In the genomic region with DNA sequence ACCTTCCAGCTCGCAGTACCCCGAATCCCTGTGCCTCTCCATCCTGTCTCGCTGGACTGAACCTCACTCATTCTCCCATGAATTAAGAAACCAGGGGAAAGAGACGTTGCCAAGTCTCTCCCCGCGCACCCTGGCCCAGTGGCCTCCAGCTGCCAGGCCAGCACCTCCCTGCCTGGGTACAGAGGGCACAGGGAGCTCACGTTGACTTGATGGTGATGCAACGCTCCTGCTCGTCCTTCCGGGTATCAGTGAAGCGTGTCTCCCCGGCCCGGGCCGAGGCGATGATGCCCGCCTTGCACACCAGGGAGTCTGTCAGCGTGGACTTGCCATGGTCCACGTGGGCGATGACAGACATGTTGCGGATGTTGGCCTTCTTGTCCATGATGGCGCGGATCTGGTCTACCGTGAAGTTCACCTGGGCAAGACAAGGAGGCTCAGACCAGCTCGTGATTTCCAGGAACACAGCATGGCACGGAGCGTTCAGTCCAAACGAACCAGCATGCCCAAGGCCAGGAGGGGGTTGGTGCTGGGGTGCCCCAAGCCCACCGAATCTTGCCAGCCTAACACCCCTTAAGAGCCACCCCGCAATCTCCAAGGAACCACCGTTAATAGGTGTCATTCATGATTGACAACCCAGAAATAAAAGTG, we compare ENCODE assay signal across 1 cellular context.
TF ChIP-seq lines count a peak whose summit lies in the region.

No MANE protein-coding gene starts in this region.

TF ChIP-seq in HepG2, 621 proteins besides CTCF, POLR2A, EP300 and RAD21 (continues in another document):
- TF ChIP-seq HNRNPK (IDR thresholded peaks at IDR 0.05; ENCODE audit: low read depth, low read length, poor library complexity, severe bottlenecking), result no peak
- no peak for TF ChIP-seq ARID2 (CRISPR knock-in tag; IDR thresholded peaks at IDR 0.05; ENCODE audit: borderline replicate concordance)
- peak; percentile 26; the same call in 1 of the 2 replicates for TF ChIP-seq EED (CRISPR knock-in tag; IDR thresholded peaks at IDR 0.05)
- TF ChIP-seq SRSF4 (IDR thresholded peaks at IDR 0.05; ENCODE audit: low read depth, low read length, poor library complexity, severe bottlenecking), result no peak
- no peak for TF ChIP-seq ZNF430 (CRISPR knock-in tag; IDR thresholded peaks at IDR 0.05)
- TF ChIP-seq NFYC (CRISPR knock-in tag; IDR thresholded peaks at IDR 0.05), result no peak
- TF ChIP-seq FOXM1 (CRISPR knock-in tag; IDR thresholded peaks at IDR 0.05), result no peak
- no peak for TF ChIP-seq NONO (IDR thresholded peaks at IDR 0.05)
- no peak for TF ChIP-seq NONO (CRISPR knock-in tag; conservative IDR thresholded peaks at IDR 0.05)
- no peak for TF ChIP-seq GFI1 (CRISPR knock-in tag; IDR thresholded peaks at IDR 0.05; ENCODE audit: borderline replicate concordance)
- TF ChIP-seq, protein P1, sequence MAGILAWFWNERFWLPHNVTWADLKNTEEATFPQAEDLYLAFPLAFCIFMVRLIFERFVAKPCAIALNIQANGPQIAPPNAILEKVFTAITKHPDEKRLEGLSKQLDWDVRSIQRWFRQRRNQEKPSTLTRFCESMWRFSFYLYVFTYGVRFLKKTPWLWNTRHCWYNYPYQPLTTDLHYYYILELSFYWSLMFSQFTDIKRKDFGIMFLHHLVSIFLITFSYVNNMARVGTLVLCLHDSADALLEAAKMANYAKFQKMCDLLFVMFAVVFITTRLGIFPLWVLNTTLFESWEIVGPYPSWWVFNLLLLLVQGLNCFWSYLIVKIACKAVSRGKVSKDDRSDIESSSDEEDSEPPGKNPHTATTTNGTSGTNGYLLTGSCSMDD (CRISPR knock-in tag; IDR thresholded peaks at IDR 0.05), result no peak
- no peak for TF ChIP-seq RXRB (CRISPR knock-in tag; IDR thresholded peaks at IDR 0.05; ENCODE audit: borderline replicate concordance)
- TF ChIP-seq, protein P2, sequence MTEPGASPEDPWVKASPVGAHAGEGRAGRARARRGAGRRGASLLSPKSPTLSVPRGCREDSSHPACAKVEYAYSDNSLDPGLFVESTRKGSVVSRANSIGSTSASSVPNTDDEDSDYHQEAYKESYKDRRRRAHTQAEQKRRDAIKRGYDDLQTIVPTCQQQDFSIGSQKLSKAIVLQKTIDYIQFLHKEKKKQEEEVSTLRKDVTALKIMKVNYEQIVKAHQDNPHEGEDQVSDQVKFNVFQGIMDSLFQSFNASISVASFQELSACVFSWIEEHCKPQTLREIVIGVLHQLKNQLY (CRISPR knock-in tag; IDR thresholded peaks at IDR 0.05), result no peak
- TF ChIP-seq ZNF10 (CRISPR knock-in tag; IDR thresholded peaks at IDR 0.05; ENCODE audit: borderline replicate concordance, low read depth), result no peak
- TF ChIP-seq, protein P3, sequence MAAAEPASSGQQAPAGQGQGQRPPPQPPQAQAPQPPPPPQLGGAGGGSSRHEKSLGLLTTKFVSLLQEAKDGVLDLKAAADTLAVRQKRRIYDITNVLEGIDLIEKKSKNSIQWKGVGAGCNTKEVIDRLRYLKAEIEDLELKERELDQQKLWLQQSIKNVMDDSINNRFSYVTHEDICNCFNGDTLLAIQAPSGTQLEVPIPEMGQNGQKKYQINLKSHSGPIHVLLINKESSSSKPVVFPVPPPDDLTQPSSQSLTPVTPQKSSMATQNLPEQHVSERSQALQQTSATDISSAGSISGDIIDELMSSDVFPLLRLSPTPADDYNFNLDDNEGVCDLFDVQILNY (CRISPR knock-in tag; conservative IDR thresholded peaks at IDR 0.05), result no peak
- TF ChIP-seq ZNF501 (CRISPR knock-in tag; IDR thresholded peaks at IDR 0.05), result no peak
- TF ChIP-seq ZNF160 (CRISPR knock-in tag; IDR thresholded peaks at IDR 0.05), result no peak
- peak; percentile 52; the same call in 1 of the 2 replicates for TF ChIP-seq SALL1 (CRISPR knock-in tag; IDR thresholded peaks at IDR 0.05)
- TF ChIP-seq RARA (CRISPR knock-in tag; IDR thresholded peaks at IDR 0.05), result no peak
- TF ChIP-seq, protein P4, sequence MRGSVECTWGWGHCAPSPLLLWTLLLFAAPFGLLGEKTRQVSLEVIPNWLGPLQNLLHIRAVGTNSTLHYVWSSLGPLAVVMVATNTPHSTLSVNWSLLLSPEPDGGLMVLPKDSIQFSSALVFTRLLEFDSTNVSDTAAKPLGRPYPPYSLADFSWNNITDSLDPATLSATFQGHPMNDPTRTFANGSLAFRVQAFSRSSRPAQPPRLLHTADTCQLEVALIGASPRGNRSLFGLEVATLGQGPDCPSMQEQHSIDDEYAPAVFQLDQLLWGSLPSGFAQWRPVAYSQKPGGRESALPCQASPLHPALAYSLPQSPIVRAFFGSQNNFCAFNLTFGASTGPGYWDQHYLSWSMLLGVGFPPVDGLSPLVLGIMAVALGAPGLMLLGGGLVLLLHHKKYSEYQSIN (CRISPR knock-in tag; IDR thresholded peaks at IDR 0.05; ENCODE audit: borderline replicate concordance), result no peak
- no peak for TF ChIP-seq ZSCAN31 (CRISPR knock-in tag; IDR thresholded peaks at IDR 0.05; ENCODE audit: low read depth)
- TF ChIP-seq, protein P5, sequence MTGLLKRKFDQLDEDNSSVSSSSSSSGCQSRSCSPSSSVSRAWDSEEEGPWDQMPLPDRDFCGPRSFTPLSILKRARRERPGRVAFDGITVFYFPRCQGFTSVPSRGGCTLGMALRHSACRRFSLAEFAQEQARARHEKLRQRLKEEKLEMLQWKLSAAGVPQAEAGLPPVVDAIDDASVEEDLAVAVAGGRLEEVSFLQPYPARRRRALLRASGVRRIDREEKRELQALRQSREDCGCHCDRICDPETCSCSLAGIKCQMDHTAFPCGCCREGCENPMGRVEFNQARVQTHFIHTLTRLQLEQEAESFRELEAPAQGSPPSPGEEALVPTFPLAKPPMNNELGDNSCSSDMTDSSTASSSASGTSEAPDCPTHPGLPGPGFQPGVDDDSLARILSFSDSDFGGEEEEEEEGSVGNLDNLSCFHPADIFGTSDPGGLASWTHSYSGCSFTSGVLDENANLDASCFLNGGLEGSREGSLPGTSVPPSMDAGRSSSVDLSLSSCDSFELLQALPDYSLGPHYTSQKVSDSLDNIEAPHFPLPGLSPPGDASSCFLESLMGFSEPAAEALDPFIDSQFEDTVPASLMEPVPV (CRISPR knock-in tag; IDR thresholded peaks at IDR 0.05), result no peak; the same call in 1 of the 2 replicates
- TF ChIP-seq PAF1 (CRISPR knock-in tag; IDR thresholded peaks at IDR 0.05), result peak; percentile 39; the same call in 1 of the 2 replicates
- TF ChIP-seq, protein P6, sequence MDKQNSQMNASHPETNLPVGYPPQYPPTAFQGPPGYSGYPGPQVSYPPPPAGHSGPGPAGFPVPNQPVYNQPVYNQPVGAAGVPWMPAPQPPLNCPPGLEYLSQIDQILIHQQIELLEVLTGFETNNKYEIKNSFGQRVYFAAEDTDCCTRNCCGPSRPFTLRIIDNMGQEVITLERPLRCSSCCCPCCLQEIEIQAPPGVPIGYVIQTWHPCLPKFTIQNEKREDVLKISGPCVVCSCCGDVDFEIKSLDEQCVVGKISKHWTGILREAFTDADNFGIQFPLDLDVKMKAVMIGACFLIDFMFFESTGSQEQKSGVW (CRISPR knock-in tag; IDR thresholded peaks at IDR 0.05; ENCODE audit: borderline replicate concordance), result no peak
- no peak for TF ChIP-seq ZNF572 (CRISPR knock-in tag; IDR thresholded peaks at IDR 0.05)
- TF ChIP-seq, protein P7, sequence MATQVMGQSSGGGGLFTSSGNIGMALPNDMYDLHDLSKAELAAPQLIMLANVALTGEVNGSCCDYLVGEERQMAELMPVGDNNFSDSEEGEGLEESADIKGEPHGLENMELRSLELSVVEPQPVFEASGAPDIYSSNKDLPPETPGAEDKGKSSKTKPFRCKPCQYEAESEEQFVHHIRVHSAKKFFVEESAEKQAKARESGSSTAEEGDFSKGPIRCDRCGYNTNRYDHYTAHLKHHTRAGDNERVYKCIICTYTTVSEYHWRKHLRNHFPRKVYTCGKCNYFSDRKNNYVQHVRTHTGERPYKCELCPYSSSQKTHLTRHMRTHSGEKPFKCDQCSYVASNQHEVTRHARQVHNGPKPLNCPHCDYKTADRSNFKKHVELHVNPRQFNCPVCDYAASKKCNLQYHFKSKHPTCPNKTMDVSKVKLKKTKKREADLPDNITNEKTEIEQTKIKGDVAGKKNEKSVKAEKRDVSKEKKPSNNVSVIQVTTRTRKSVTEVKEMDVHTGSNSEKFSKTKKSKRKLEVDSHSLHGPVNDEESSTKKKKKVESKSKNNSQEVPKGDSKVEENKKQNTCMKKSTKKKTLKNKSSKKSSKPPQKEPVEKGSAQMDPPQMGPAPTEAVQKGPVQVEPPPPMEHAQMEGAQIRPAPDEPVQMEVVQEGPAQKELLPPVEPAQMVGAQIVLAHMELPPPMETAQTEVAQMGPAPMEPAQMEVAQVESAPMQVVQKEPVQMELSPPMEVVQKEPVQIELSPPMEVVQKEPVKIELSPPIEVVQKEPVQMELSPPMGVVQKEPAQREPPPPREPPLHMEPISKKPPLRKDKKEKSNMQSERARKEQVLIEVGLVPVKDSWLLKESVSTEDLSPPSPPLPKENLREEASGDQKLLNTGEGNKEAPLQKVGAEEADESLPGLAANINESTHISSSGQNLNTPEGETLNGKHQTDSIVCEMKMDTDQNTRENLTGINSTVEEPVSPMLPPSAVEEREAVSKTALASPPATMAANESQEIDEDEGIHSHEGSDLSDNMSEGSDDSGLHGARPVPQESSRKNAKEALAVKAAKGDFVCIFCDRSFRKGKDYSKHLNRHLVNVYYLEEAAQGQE (IDR thresholded peaks at IDR 0.05; ENCODE audit: borderline replicate concordance in 1 of 2, low read depth in 1 of 2, low read length in 2 of 2), result no peak
- TF ChIP-seq MBNL3 (CRISPR knock-in tag; conservative IDR thresholded peaks at IDR 0.05), result no peak
- TF ChIP-seq HES4 (CRISPR knock-in tag; IDR thresholded peaks at IDR 0.05; ENCODE audit: borderline replicate concordance), result no peak
- no peak for TF ChIP-seq RFXAP (CRISPR knock-in tag; IDR thresholded peaks at IDR 0.05; ENCODE audit: borderline replicate concordance)
- TF ChIP-seq, protein P8, sequence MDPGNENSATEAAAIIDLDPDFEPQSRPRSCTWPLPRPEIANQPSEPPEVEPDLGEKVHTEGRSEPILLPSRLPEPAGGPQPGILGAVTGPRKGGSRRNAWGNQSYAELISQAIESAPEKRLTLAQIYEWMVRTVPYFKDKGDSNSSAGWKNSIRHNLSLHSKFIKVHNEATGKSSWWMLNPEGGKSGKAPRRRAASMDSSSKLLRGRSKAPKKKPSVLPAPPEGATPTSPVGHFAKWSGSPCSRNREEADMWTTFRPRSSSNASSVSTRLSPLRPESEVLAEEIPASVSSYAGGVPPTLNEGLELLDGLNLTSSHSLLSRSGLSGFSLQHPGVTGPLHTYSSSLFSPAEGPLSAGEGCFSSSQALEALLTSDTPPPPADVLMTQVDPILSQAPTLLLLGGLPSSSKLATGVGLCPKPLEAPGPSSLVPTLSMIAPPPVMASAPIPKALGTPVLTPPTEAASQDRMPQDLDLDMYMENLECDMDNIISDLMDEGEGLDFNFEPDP (CRISPR knock-in tag; conservative IDR thresholded peaks at IDR 0.05), result no peak
- no peak for TF ChIP-seq MED8 (CRISPR knock-in tag; IDR thresholded peaks at IDR 0.05; ENCODE audit: insufficient replicate concordance)
- TF ChIP-seq, protein P9, sequence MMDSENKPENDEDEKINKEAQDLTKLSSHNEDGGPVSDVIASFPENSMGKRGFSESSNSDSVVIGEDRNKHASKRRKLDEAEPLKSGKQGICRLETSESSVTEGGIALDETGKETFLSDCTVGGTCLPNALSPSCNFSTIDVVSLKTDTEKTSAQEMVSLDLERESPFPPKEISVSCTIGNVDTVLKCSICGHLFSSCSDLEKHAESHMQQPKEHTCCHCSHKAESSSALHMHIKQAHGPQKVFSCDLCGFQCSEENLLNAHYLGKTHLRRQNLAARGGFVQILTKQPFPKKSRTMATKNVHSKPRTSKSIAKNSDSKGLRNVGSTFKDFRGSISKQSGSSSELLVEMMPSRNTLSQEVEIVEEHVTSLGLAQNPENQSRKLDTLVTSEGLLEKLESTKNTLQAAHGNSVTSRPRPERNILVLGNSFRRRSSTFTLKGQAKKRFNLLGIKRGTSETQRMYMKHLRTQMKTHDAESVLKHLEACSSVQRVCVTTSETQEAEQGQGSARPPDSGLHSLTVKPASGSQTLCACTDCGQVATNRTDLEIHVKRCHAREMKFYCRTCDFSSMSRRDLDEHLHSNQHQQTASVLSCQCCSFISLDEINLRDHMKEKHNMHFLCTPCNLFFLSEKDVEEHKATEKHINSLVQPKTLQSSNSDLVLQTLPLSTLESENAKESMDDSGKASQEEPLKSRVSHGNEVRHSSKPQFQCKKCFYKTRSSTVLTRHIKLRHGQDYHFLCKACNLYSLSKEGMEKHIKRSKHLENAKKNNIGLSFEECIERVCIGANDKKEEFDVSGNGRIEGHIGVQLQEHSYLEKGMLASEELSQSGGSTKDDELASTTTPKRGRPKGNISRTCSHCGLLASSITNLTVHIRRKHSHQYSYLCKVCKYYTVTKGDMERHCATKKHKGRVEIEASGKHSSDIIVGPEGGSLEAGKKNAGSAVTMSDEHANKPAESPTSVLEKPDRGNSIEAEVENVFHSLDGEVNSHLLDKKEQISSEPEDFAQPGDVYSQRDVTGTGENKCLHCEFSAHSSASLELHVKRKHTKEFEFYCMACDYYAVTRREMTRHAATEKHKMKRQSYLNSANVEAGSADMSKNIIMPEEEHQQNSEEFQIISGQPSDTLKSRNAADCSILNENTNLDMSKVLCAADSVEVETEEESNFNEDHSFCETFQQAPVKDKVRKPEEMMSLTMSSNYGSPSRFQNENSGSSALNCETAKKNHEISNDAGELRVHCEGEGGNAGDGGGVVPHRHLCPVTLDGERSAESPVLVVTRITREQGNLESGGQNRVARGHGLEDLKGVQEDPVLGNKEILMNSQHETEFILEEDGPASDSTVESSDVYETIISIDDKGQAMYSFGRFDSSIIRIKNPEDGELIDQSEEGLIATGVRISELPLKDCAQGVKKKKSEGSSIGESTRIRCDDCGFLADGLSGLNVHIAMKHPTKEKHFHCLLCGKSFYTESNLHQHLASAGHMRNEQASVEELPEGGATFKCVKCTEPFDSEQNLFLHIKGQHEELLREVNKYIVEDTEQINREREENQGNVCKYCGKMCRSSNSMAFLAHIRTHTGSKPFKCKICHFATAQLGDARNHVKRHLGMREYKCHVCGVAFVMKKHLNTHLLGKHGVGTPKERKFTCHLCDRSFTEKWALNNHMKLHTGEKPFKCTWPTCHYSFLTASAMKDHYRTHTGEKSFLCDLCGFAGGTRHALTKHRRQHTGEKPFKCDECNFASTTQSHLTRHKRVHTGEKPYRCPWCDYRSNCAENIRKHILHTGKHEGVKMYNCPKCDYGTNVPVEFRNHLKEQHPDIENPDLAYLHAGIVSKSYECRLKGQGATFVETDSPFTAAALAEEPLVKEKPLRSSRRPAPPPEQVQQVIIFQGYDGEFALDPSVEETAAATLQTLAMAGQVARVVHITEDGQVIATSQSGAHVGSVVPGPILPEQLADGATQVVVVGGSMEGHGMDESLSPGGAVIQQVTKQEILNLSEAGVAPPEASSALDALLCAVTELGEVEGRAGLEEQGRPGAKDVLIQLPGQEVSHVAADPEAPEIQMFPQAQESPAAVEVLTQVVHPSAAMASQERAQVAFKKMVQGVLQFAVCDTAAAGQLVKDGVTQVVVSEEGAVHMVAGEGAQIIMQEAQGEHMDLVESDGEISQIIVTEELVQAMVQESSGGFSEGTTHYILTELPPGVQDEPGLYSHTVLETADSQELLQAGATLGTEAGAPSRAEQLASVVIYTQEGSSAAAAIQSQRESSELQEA (CRISPR knock-in tag; IDR thresholded peaks at IDR 0.05; ENCODE audit: not compliant biosample characterization), result no peak
- TF ChIP-seq, protein P10, sequence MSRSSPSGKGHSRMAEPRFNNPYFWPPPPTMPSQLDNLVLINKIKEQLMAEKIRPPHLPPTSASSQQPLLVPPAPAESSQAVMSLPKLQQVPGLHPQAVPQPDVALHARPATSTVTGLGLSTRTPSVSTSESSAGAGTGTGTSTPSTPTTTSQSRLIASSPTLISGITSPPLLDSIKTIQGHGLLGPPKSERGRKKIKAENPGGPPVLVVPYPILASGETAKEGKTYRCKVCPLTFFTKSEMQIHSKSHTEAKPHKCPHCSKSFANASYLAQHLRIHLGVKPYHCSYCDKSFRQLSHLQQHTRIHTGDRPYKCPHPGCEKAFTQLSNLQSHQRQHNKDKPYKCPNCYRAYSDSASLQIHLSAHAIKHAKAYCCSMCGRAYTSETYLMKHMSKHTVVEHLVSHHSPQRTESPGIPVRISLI (CRISPR knock-in tag; IDR thresholded peaks at IDR 0.05; ENCODE audit: borderline replicate concordance), result no peak
